9 cellular contexts compared by ENCODE assay signal in the genomic region with DNA sequence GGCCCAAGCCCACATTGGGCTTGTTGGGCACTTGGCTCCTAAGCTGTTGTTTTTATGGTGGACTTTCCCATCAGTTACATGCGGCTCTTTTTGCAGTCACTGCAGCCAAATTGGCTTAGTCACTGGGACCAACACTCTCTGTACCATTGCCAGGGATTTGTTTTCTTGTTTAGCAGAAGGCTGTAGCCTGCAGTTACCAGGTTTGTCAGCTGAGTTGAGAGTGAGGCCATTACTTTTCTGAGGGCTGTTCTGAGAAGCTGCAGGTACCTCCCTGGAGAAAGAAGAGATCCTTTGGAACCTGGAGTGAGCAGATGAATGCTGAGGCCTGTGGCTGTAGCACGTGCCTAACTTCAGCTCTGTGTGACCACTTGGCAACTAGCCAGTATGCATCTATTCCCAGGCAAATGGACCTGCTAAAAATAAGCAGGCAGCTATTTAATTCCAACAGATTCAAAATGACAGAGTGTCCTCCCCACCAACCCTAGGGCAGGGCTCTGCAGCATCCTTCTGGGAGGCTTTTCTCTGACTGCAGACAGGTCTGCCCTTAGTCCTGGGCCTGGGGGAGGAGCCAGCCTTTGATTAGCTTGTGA. TPM values are rescaled to one million over a fixed set of nuclear protein-coding genes. Genes with fewer than 3 reads are reported as not detected.
A peak's percentile ranks its signal among the peaks of the same experiment; 100 is the strongest.
DNase-seq lines count a peak whose midpoint lies in the region; ATAC-seq, FAIRE-seq and TF ChIP-seq lines count a peak whose summit lies in the region.
"Had no signal": no experiment of that assay in that cellular context is flagged by ENCODE, and none has a peak within 500 bp of the region (broad histone marks: within the 10 kb centered on the region; RNA-seq: fewer than 3 reads in every experiment).

No MANE protein-coding gene starts in this region.

- H3K36me3 ChIP-seq in esophagus muscularis mucosa, result no peaks in the 10 kb centered on the region
- H3K36me3 ChIP-seq in pancreas, result no peaks in the 10 kb centered on the region

- no peak overlapping the region for H3K27ac Mint-ChIP-seq in progenitor cell of endocrine pancreas
- H3K27ac Mint-ChIP-seq: activated naive CD4-positive, alpha-beta T cell treated with anti-CD3 and anti-CD28 coated beads, Interleukin-2, amount 50 U/mL, for 24 hours had no signal

- FAIRE-seq in pancreas (lab: Jason Lieb, UNC), result no peak

- no peaks in the 10 kb centered on the region for H3K9me3 ChIP-seq in esophagus muscularis mucosa
- H3K9me3 ChIP-seq in pancreas, result no peaks in the 10 kb centered on the region

- DNase-seq in Daoy (ENCODE audit: low read depth) (peak; percentile 40), NCI-H69 (lab: John Stamatoyannopoulos, UW) (peak; percentile 88), esophagus muscularis mucosa (ENCODE audit: extremely low spot score) (no peak), pancreas (peak in 1 of 6 donors; percentile 45), NCI-H524 (lab: John Stamatoyannopoulos, UW) (no peak), ecto neural progenitor cell (ENCODE audit: low spot score) (no peak), progenitor cell of endocrine pancreas (ENCODE audit: low spot score, unreplicated experiment) (no peak)

- no peaks in the 10 kb centered on the region for H3K27me3 ChIP-seq in esophagus muscularis mucosa
- H3K27me3 ChIP-seq in pancreas, result no peaks in the 10 kb centered on the region

- ATAC-seq in pancreas, result peak; percentile 59 to 76 (median 72)
- ATAC-seq in HG03108 (IDR thresholded peaks at IDR 0.05; ENCODE audit: unreplicated experiment), result no peak

- peaks cover 6% of the 10 kb centered on the region for H3K36me3 Mint-ChIP-seq in progenitor cell of endocrine pancreas (ENCODE audit: insufficient read depth)
- H3K36me3 Mint-ChIP-seq: activated naive CD4-positive, alpha-beta T cell treated with anti-CD3 and anti-CD28 coated beads, Interleukin-2, amount 50 U/mL, for 24 hours had no signal

- no peaks in the 10 kb centered on the region for H3K27me3 Mint-ChIP-seq in progenitor cell of endocrine pancreas
- H3K27me3 Mint-ChIP-seq: activated naive CD4-positive, alpha-beta T cell treated with anti-CD3 and anti-CD28 coated beads, Interleukin-2, amount 50 U/mL, for 24 hours had no signal

- intact Hi-C loops in esophagus muscularis mucosa (cut with DNase I), result no loop called here
- intact Hi-C loops in pancreas (cut with DNase I), result no loop called here

- H3K4me3 ChIP-seq in esophagus muscularis mucosa (no peak overlapping the region), pancreas (no peak overlapping the region)

- H3K4me1 ChIP-seq in esophagus muscularis mucosa, result peaks cover 71 to 96% (median 88%) of the 10 kb centered on the region in 4 donors
- peaks cover 0 to 16% (median 9%) of the 10 kb centered on the region in 3 donors for H3K4me1 ChIP-seq in pancreas

- H3K9me3 Mint-ChIP-seq in progenitor cell of endocrine pancreas (ENCODE audit: low read depth), result no peaks in the 10 kb centered on the region
- H3K9me3 Mint-ChIP-seq: activated naive CD4-positive, alpha-beta T cell treated with anti-CD3 and anti-CD28 coated beads, Interleukin-2, amount 50 U/mL, for 24 hours had no signal

- TF ChIP-seq POLR2A in esophagus muscularis mucosa (IDR thresholded peaks at IDR 0.05; ENCODE audit: low read depth), result no peak

- 13% methylated on average over 2 of the region's 2 CpGs for WGBS in esophagus muscularis mucosa
- WGBS in pancreas, 2 donors, result 6 to 9% methylated on average over 2 of the region's 2 CpGs

- no peak overlapping the region for H3K4me3 Mint-ChIP-seq in progenitor cell of endocrine pancreas (ENCODE audit: low read depth)
- H3K4me3 Mint-ChIP-seq: activated naive CD4-positive, alpha-beta T cell treated with anti-CD3 and anti-CD28 coated beads, Interleukin-2, amount 50 U/mL, for 24 hours had no signal

- peak overlapping the region; percentile 56 to 98 (median 95) for H3K27ac ChIP-seq in esophagus muscularis mucosa (replicated peaks in 1 of 4)
- peak overlapping the region in 1 of 4 donors; percentile 26 for H3K27ac ChIP-seq in pancreas

- H3K4me1 Mint-ChIP-seq in progenitor cell of endocrine pancreas (ENCODE audit: low read depth), result peaks cover 7% of the 10 kb centered on the region

- TF ChIP-seq CTCF in esophagus muscularis mucosa (IDR thresholded peaks at IDR 0.05) (no peak), pancreas (IDR thresholded peaks at IDR 0.05) (no peak), progenitor cell of endocrine pancreas (IDR thresholded peaks at IDR 0.05; ENCODE audit: unreplicated experiment) (no peak)

- TF ChIP-seq EP300 in esophagus muscularis mucosa (IDR thresholded peaks at IDR 0.05), result no peak

RNA-seq across cellular contexts. Expression of a gene that starts 12.9 kb away (rescaled TPM):
- 27.2 and 30.1 TPM in 2 replicates for total RNA-seq in Daoy (2014; rRNA removed; shearing (Covaris generic))
- total RNA-seq in esophagus muscularis mucosa (100 to 1,000 TPM in 2 of 4 donors, 10 to 100 TPM in 2; 82.7 to 110 (median 104) TPM), pancreas (10 to 100 TPM; 13.9 to 23.8 (median 18.0) TPM), progenitor cell of endocrine pancreas (63.3 and 67.9 TPM in 2 replicates)
- 10 to 100 TPM in 1 of 2 donors, 1 to 10 TPM in 1; 9.8 to 12.8 TPM for polyA plus RNA-seq in pancreas

Comparison
In these comparisons a context has a peak if more than half of its experiments do, and no peak if none do; other contexts are left out.
1. DNase-seq: peak in Daoy (single experiment) and NCI-H69 (single experiment); none in esophagus muscularis mucosa (single experiment), NCI-H524 (0 of 2), ecto neural progenitor cell (single experiment) and progenitor cell of endocrine pancreas (single experiment).